In the genomic region with DNA sequence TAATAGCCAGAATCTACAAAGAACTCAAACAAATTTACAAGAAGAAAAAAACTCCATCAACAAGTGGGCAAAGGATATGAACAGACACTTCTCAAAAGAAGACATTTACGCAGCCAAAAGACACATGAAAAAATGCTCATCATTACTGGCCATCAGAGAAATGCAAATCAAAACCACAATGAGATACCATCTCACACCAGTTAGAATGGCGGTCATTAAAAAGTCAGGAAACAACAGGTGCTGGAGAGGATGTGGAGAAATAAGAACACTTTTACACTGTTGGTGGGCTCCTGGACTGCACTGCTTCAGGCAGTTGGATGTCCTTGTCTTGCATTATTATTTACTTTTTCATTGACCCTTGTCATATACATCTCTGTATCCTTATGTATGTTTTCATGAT, we compare ENCODE assay signal across 2 cellular contexts. TPM values are rescaled to one million over a fixed set of nuclear protein-coding genes. Genes with fewer than 3 reads are reported as not detected.
"Had no signal": no experiment of that assay in that cellular context is flagged by ENCODE, and none has a peak within 500 bp of the region (broad histone marks: within the 10 kb centered on the region; RNA-seq: fewer than 3 reads in every experiment).

No MANE protein-coding gene starts in this region.

RNA-seq across cellular contexts. Expression of a gene that starts 49.7 kb away (rescaled TPM):
- total RNA-seq: G401, GM12878 had no signal

RNA-seq across cellular contexts. Expression of a gene that starts 56.5 kb away (rescaled TPM):
- total RNA-seq: G401 had no signal
